Comparison of ENCODE assay signal across 8 cellular contexts in genomic region chr16:1379054-1379862, GRCh38. TPM values are rescaled to one million over a fixed set of nuclear protein-coding genes. Genes with fewer than 3 reads are reported as not detected.
A peak's percentile ranks its signal among the peaks of the same experiment; 100 is the strongest.
DNase-seq lines count a peak whose midpoint lies in the region; ATAC-seq lines count a peak whose summit lies in the region.

No MANE protein-coding gene starts in this region.

- no peaks in the 10 kb centered on the region for H3K36me3 ChIP-seq in GM23248 (ENCODE audit: low read depth)

- in situ Hi-C loops in GM23248 (cut with MboI): no loop called here

- H3K27me3 Mint-ChIP-seq in activated CD4-positive, alpha-beta memory T cell treated with anti-CD3 and anti-CD28 coated beads, Interleukin-2, amount 10 ng/mL, durations not matched to agents 7 days and 5 days: no peaks in the 10 kb centered on the region
- no peaks in the 10 kb centered on the region for H3K27me3 Mint-ChIP-seq in memory B cell

- 2 to 3% methylated on average over 53 to 81 of the region's 105 CpGs for WGBS in GM23248 (ENCODE audit: low coverage in 1 of 2, low lambda C conversion rate in 2 of 2, missing lambda C conversion rate in 2 of 2), 2 experiments

- no peaks in the 10 kb centered on the region for H3K9me2 ChIP-seq in GM23248 (ENCODE audit: insufficient read depth)

- H3K27me3 ChIP-seq in GM23248 (replicated peaks; ENCODE audit: insufficient read depth): no peaks in the 10 kb centered on the region

- H3K9me3 Mint-ChIP-seq in activated CD4-positive, alpha-beta memory T cell treated with anti-CD3 and anti-CD28 coated beads, Interleukin-2, amount 10 ng/mL, durations not matched to agents 7 days and 5 days: no peaks in the 10 kb centered on the region
- H3K9me3 Mint-ChIP-seq in memory B cell: no peaks in the 10 kb centered on the region

- H3K4me1 Mint-ChIP-seq in activated CD4-positive, alpha-beta memory T cell treated with anti-CD3 and anti-CD28 coated beads, Interleukin-2, amount 10 ng/mL, durations not matched to agents 7 days and 5 days: peaks cover 20% of the 10 kb centered on the region
- H3K4me1 Mint-ChIP-seq in memory B cell: peaks cover 15% of the 10 kb centered on the region

- peak overlapping the region; percentile 75 for H3K4me3 Mint-ChIP-seq in activated CD4-positive, alpha-beta memory T cell treated with anti-CD3 and anti-CD28 coated beads, Interleukin-2, amount 10 ng/mL, durations not matched to agents 7 days and 5 days
- H3K4me3 Mint-ChIP-seq in memory B cell: peak overlapping the region; percentile 65

- peak overlapping the region; percentile 72 for H3K27ac ChIP-seq in GM23248

- peak overlapping the region; percentile 66 for H3K4me3 ChIP-seq in GM23248

- POLR2A ChIA-PET in activated CD4-positive, alpha-beta memory T cell treated with anti-CD3 and anti-CD28 coated beads, Interleukin-2, amount 10 ng/mL, durations not matched to agents 7 days and 5 days (lab: Charles Lee): interaction anchor here (0.6 to 2.3 kb wide), 15 partner anchors 14 to 393 kb away, joined by 3 to 19 read pairs (median 4); partner anchors contain the start of genes EME2, MAPK8IP3, MRPS34 and UBE2I

- no peaks in the 10 kb centered on the region for H3K9me3 ChIP-seq in GM23248 (ENCODE audit: low read depth)

- peak overlapping the region; percentile 87 for H3K9ac ChIP-seq in GM23248

- H2AFZ ChIP-seq in GM23248: 0 out of 2 replicates have a peak overlapping the region, but pooled peaks have one; percentile 3

- DNase-seq in COLO668 (lab: John Stamatoyannopoulos, UW; ENCODE audit: unreplicated experiment) (peak; percentile 80), GM23248 (peak; percentile 95), NCI-H345 (lab: John Stamatoyannopoulos, UW) (peak; percentile 74), memory B cell (ENCODE audit: low spot score in 2 of 2) (peak; percentile 59 to 74)
- DNase-seq in activated CD4-positive, alpha-beta memory T cell treated with anti-CD3 and anti-CD28 coated beads, Interleukin-2, amount 10 ng/mL, durations not matched to agents 7 days and 5 days: peak; percentile 74
- DNase-seq in effector CD4-positive, alpha-beta T cell: peak; percentile 48
- peak; percentile 45 for DNase-seq in stimulated activated CD8-positive, alpha-beta memory T cell treated with anti-CD3 and anti-CD28 coated beads, Interleukin-12 subunit alpha, Interleukin-12 subunit beta, amount 100 ng/mL, for 1 hour (ENCODE audit: low read depth)

- H3K4me1 ChIP-seq in GM23248 (ENCODE audit: insufficient read depth): peaks cover 7% of the 10 kb centered on the region

- ATAC-seq in memory B cell (ENCODE audit: low read depth): peak; percentile 74
- no peak for ATAC-seq in GM18858 (IDR thresholded peaks at IDR 0.05; ENCODE audit: unreplicated experiment)

- peaks cover 8% of the 10 kb centered on the region for H3K36me3 Mint-ChIP-seq in activated CD4-positive, alpha-beta memory T cell treated with anti-CD3 and anti-CD28 coated beads, Interleukin-2, amount 10 ng/mL, durations not matched to agents 7 days and 5 days (ENCODE audit: low read depth)
- peaks cover 7% of the 10 kb centered on the region for H3K36me3 Mint-ChIP-seq in memory B cell

- peaks cover 14% of the 10 kb centered on the region; the same call in 1 of the 2 replicates for H3F3A ChIP-seq in GM23248 (ENCODE audit: insufficient read depth)

- H3K79me2 ChIP-seq in GM23248 (ENCODE audit: insufficient read depth): no peaks in the 10 kb centered on the region

- CTCF ChIA-PET in activated CD4-positive, alpha-beta memory T cell treated with anti-CD3 and anti-CD28 coated beads, Interleukin-2, amount 10 ng/mL, durations not matched to agents 7 days and 5 days (lab: Charles Lee): interaction anchor here (2.5 to 4.4 kb wide), 2 partner anchors 10 to 16 kb away, joined by 7 to 29 read pairs; no protein-coding TSS in a partner anchor

- H3K27ac Mint-ChIP-seq in activated CD4-positive, alpha-beta memory T cell treated with anti-CD3 and anti-CD28 coated beads, Interleukin-2, amount 10 ng/mL, durations not matched to agents 7 days and 5 days: peak overlapping the region; percentile 77
- H3K27ac Mint-ChIP-seq in memory B cell: peak overlapping the region; percentile 91

- no peaks in the 10 kb centered on the region for H4K20me1 ChIP-seq in GM23248 (ENCODE audit: insufficient read depth)

- H3K4me2 ChIP-seq in GM23248 (ENCODE audit: unreplicated experiment): peak overlapping the region; percentile 54

RNA-seq across cellular contexts. Expression of gene GNPTG, which starts 27.5 kb away (rescaled TPM):
- total RNA-seq in GM23248 (2014; rRNA removed; shearing (Covaris generic)): 52.4 and 85.8 TPM in 2 replicates
- 99.9 and 109 TPM in 2 replicates for polyA plus RNA-seq in GM23248 (2016; fragmentation: Nextera tagmentation; extraction: Ambion mirVana)
- total RNA-seq in activated CD4-positive, alpha-beta memory T cell treated with anti-CD3 and anti-CD28 coated beads, Interleukin-2, amount 10 ng/mL, durations not matched to agents 7 days and 5 days: 10 to 100 TPM; 32.5 to 33.4 TPM

RNA-seq across cellular contexts. Expression of gene TSR3, which starts 27.6 kb away (rescaled TPM):
- 88.0 and 110 TPM in 2 replicates for total RNA-seq in GM23248 (2014; rRNA removed; shearing (Covaris generic))
- 105 and 106 TPM in 2 replicates for polyA plus RNA-seq in GM23248 (2016; fragmentation: Nextera tagmentation; extraction: Ambion mirVana)
- total RNA-seq in activated CD4-positive, alpha-beta memory T cell treated with anti-CD3 and anti-CD28 coated beads, Interleukin-2, amount 10 ng/mL, durations not matched to agents 7 days and 5 days: 10 to 100 TPM; 40.6 to 46.0 TPM

RNA-seq across cellular contexts. Expression of gene UNKL, which starts 35.2 kb away (rescaled TPM):
- 13.0 and 15.3 TPM in 2 replicates for total RNA-seq in GM23248 (2014; rRNA removed; shearing (Covaris generic))
- polyA plus RNA-seq in GM23248 (2016; fragmentation: Nextera tagmentation; extraction: Ambion mirVana): 6.1 and 8.2 TPM in 2 replicates
- total RNA-seq in activated CD4-positive, alpha-beta memory T cell treated with anti-CD3 and anti-CD28 coated beads, Interleukin-2, amount 10 ng/mL, durations not matched to agents 7 days and 5 days: 10 to 100 TPM; 40.0 to 43.7 TPM

RNA-seq across cellular contexts. Expression of gene UQCC4, which starts 41.3 kb away (rescaled TPM):
- total RNA-seq in GM23248 (2014; rRNA removed; shearing (Covaris generic)): 11.3 and 19.5 TPM in 2 replicates
- 26.0 and 27.1 TPM in 2 replicates for polyA plus RNA-seq in GM23248 (2016; fragmentation: Nextera tagmentation; extraction: Ambion mirVana)
- 10 to 100 TPM; 11.2 to 12.3 TPM for total RNA-seq in activated CD4-positive, alpha-beta memory T cell treated with anti-CD3 and anti-CD28 coated beads, Interleukin-2, amount 10 ng/mL, durations not matched to agents 7 days and 5 days

RNA-seq across cellular contexts. Expression of gene BAIAP3, which starts 45.8 kb away (rescaled TPM):
- 0.13 and 0.86 TPM in 2 replicates for total RNA-seq in GM23248 (2014; rRNA removed; shearing (Covaris generic))
- 0.23 and 0.24 TPM in 2 replicates for polyA plus RNA-seq in GM23248 (2016; fragmentation: Nextera tagmentation; extraction: Ambion mirVana)
- 1 to 10 TPM; 3.4 to 3.9 TPM for total RNA-seq in activated CD4-positive, alpha-beta memory T cell treated with anti-CD3 and anti-CD28 coated beads, Interleukin-2, amount 10 ng/mL, durations not matched to agents 7 days and 5 days

Comparison
In these comparisons a context has a peak if more than half of its experiments do, and no peak if none do; other contexts are left out.
1. DNase-seq: peak in every context shown above with its lines; median percentile 95 in GM23248; 80 in COLO668; 74 in NCI-H345; 74 in activated CD4-positive, alpha-beta memory T cell treated with anti-CD3 and anti-CD28 coated beads, Interleukin-2, amount 10 ng/mL, durations not matched to agents 7 days and 5 days; 66 in memory B cell; 48 in effector CD4-positive, alpha-beta T cell; 45 in stimulated activated CD8-positive, alpha-beta memory T cell treated with anti-CD3 and anti-CD28 coated beads, Interleukin-12 subunit alpha, Interleukin-12 subunit beta, amount 100 ng/mL, for 1 hour.